In the genomic region with DNA sequence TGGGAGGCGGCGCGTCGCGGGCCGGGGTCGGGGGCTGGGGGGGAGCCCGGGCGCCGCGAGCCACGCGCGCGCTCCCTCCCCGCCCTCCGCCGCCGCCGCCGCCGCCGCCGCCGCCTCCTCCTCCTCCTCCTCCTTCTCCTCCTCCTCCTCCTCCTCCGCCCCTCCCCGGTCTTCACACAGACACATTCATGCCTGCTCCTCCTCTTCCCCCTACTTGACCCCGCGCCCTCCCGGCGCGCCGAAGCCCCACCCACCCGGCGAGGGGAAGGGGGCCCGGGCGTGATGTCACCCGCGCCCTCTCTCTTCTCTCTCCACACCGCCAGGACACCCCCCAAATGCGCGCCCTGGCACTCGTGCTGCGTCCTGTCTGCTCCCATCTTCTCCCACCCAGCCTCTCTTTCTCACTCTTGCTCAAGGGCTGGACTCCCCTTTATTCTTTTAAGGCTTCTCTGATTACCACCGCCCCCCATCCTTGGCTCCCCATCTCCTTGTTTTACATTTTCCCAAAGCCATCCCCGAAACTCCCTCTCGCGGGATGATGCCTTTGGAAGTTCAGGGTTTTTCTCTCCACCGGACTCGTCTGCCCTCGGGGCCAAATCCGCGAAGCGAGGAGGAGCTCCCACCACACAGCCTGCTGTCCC, we compare ENCODE assay signal across 8 cellular contexts. TPM values are rescaled to one million over a fixed set of nuclear protein-coding genes. Genes with fewer than 3 reads are reported as not detected.
DNase-seq lines count a peak whose midpoint lies in the region; ATAC-seq and TF ChIP-seq lines count a peak whose summit lies in the region.

No MANE protein-coding gene starts in this region.

- H3K4me1 ChIP-seq in DOHH2 (ENCODE audit: control insufficient read depth, low read length) (no peaks in the 10 kb centered on the region), colonic mucosa (no peaks in the 10 kb centered on the region), left lung (peaks cover 0 to 29% of the 10 kb centered on the region in 2 donors)

- no peak for TF ChIP-seq POLR2A in NB4 (IDR thresholded peaks at IDR 0.05; ENCODE audit: extremely low read depth, insufficient read length)

- H3K9me3 ChIP-seq in DOHH2 (ENCODE audit: control insufficient read depth, insufficient read depth, low read length): no peaks in the 10 kb centered on the region
- no peaks in the 10 kb centered on the region for H3K9me3 ChIP-seq in colonic mucosa
- H3K9me3 ChIP-seq in left lung: no peaks in the 10 kb centered on the region

- no peaks in the 10 kb centered on the region for H4K20me1 ChIP-seq in DOHH2 (ENCODE audit: control insufficient read depth, insufficient read depth, low read depth, low read length)

- no peaks in the 10 kb centered on the region for H3F3A ChIP-seq in DOHH2 (ENCODE audit: control insufficient read depth, insufficient read depth)

- H3K9ac ChIP-seq in colonic mucosa (ENCODE audit: low read depth in 2 of 2, low read length in 2 of 2): peak overlapping the region; percentile 23 to 59

- H3K27ac ChIP-seq in DOHH2 (ENCODE audit: low read depth, low read length) (no peak overlapping the region), colonic mucosa (peak overlapping the region; percentile 61), left lung (peak overlapping the region; percentile 79 to 88), substantia nigra (ENCODE audit: low read depth, low read length, poor library complexity, severe bottlenecking) (peak overlapping the region; percentile 35)

- no peaks in the 10 kb centered on the region for H3K36me3 ChIP-seq in DOHH2 (ENCODE audit: control insufficient read depth, low read length)
- no peaks in the 10 kb centered on the region for H3K36me3 ChIP-seq in colonic mucosa
- H3K36me3 ChIP-seq in left lung: no peaks in the 10 kb centered on the region

- TF ChIP-seq CTCF in DOHH2 (IDR thresholded peaks at IDR 0.05; ENCODE audit: low read depth, low read length, poor library complexity, severe bottlenecking) (no peak), NB4 (IDR thresholded peaks at IDR 0.05; ENCODE audit: low read depth, low read length) (no peak), colonic mucosa (IDR thresholded peaks at IDR 0.05) (no peak), left lung (IDR thresholded peaks at IDR 0.05) (no peak)

- H3K4me2 ChIP-seq in DOHH2 (ENCODE audit: low read length): peak overlapping the region; percentile 29; the same call in 1 of the 2 replicates

- H3K79me2 ChIP-seq in DOHH2 (ENCODE audit: control insufficient read depth, low read length): no peaks in the 10 kb centered on the region

- DNase-seq in NB4 (ENCODE audit: low read depth): peak; percentile 18
- peak; percentile 70 for DNase-seq in colonic mucosa
- DNase-seq in left lung: peak; percentile 80 to 83
- peak in 29 of 49 donors; percentile 9 to 62 (median 46) for DNase-seq in substantia nigra (lab: John Stamatoyannopoulos, UW)

- intact Hi-C loops in colonic mucosa (cut with DNase I) (no loop called here), left lung (cut with DNase I) (no loop called here)

- H3K27me3 ChIP-seq in DOHH2 (ENCODE audit: control insufficient read depth, low read length) (peaks cover 34% of the 10 kb centered on the region), colonic mucosa (peaks cover 22% of the 10 kb centered on the region), left lung (peaks cover 4 to 64% of the 10 kb centered on the region in 2 donors)

- ATAC-seq in left lung (peak; percentile 17), HG03520 (IDR thresholded peaks at IDR 0.05; ENCODE audit: unreplicated experiment) (no peak), GM19452 (IDR thresholded peaks at IDR 0.05; ENCODE audit: unreplicated experiment) (no peak), GM18909 (IDR thresholded peaks at IDR 0.05; ENCODE audit: poor library complexity, unreplicated experiment) (no peak)

- no peaks in the 10 kb centered on the region for H3K9me2 ChIP-seq in DOHH2 (replicated peaks; ENCODE audit: control insufficient read depth, low read length)

- no peak overlapping the region for H3K4me3 ChIP-seq in DOHH2 (ENCODE audit: low read length)
- no peak overlapping the region for H3K4me3 ChIP-seq in NB4 (ENCODE audit: low read depth, low read length)
- peak overlapping the region; percentile 50 for H3K4me3 ChIP-seq in colonic mucosa
- peak overlapping the region; percentile 46 to 70 for H3K4me3 ChIP-seq in left lung

RNA-seq across cellular contexts. Expression of gene GLI3, which starts 1.0 kb away (rescaled TPM):
- total RNA-seq in colonic mucosa: 1 to 10 TPM; 1.8 to 8.0 TPM
- total RNA-seq in left lung: 10 to 100 TPM; 20.3 to 29.5 TPM

Comparison
In these comparisons a context has a peak if more than half of its experiments do, and no peak if none do; other contexts are left out.
1. H3K4me3 ChIP-seq: peak in colonic mucosa (single experiment) and left lung (2 of 2); none in DOHH2 (single experiment) and NB4 (single experiment).
2. DNase-seq: peak in every context shown above with its lines; median percentile 82 in left lung; 70 in colonic mucosa; 46 in substantia nigra; 18 in NB4.